ENCODE assay signal across 1 cellular context in genomic region chr1:116489231-116489697, GRCh38.
TF ChIP-seq lines count a peak whose summit lies in the region.

No MANE protein-coding gene starts in this region.

TF ChIP-seq in HepG2, 621 proteins besides CTCF, POLR2A, EP300 and RAD21 (continued from another document and continues in another):
- TF ChIP-seq IKZF5 (CRISPR knock-in tag; IDR thresholded peaks at IDR 0.05), result peak; percentile 86
- TF ChIP-seq PATZ1 (CRISPR knock-in tag; IDR thresholded peaks at IDR 0.05), result peak; percentile 34; the same call in 1 of the 2 replicates
- peak in 1 of 2 experiments; percentile 44; a peak in 1 of 4 replicates for TF ChIP-seq HMGXB4 (CRISPR knock-in tag; IDR thresholded peaks at IDR 0.05; ENCODE audit: borderline replicate concordance in 1 of 2, low read depth in 1 of 2)
- no peak for TF ChIP-seq MZF1 (CRISPR knock-in tag; IDR thresholded peaks at IDR 0.05; ENCODE audit: borderline replicate concordance)
- no peak for TF ChIP-seq AKAP8 (CRISPR knock-in tag; IDR thresholded peaks at IDR 0.05)
- TF ChIP-seq NFIB (CRISPR knock-in tag; IDR thresholded peaks at IDR 0.05; ENCODE audit: borderline replicate concordance), result no peak
- peak; percentile 40; the same call in 1 of the 2 replicates for TF ChIP-seq RXRA (CRISPR knock-in tag; IDR thresholded peaks at IDR 0.05)
- no peak for TF ChIP-seq MTERF4 (CRISPR knock-in tag; IDR thresholded peaks at IDR 0.05)
- no peak for TF ChIP-seq PBX2 (CRISPR knock-in tag; IDR thresholded peaks at IDR 0.05)
- TF ChIP-seq MEIS1 (CRISPR knock-in tag; IDR thresholded peaks at IDR 0.05; ENCODE audit: borderline replicate concordance), result 0 out of 2 replicates have a peak, but pooled peaks have one; percentile 28
- peak; percentile 59; the same call in 1 of the 2 replicates for TF ChIP-seq GATAD1 (CRISPR knock-in tag; IDR thresholded peaks at IDR 0.05)
- TF ChIP-seq ZNF891 (CRISPR knock-in tag; IDR thresholded peaks at IDR 0.05), result no peak
- TF ChIP-seq CHCHD3 (CRISPR knock-in tag; IDR thresholded peaks at IDR 0.05), result no peak
- no peak for TF ChIP-seq ZBTB38 (CRISPR knock-in tag; IDR thresholded peaks at IDR 0.05)
- TF ChIP-seq BCL6 (CRISPR knock-in tag; IDR thresholded peaks at IDR 0.05), result peak; percentile 95
- peak; percentile 81 for TF ChIP-seq PHF21A (CRISPR knock-in tag; IDR thresholded peaks at IDR 0.05)
- TF ChIP-seq ZIK1 (CRISPR knock-in tag; IDR thresholded peaks at IDR 0.05; ENCODE audit: borderline replicate concordance, low read depth), result no peak
- TF ChIP-seq ZNF883 (CRISPR knock-in tag; IDR thresholded peaks at IDR 0.05; ENCODE audit: not compliant biosample characterization), result no peak
- TF ChIP-seq STAG1 (CRISPR knock-in tag; IDR thresholded peaks at IDR 0.05), result 0 out of 2 replicates have a peak, but pooled peaks have one; percentile 7
- TF ChIP-seq ZBTB25 (CRISPR knock-in tag; IDR thresholded peaks at IDR 0.05), result peak; percentile 64
- TF ChIP-seq NR0B2 (CRISPR knock-in tag; IDR thresholded peaks at IDR 0.05), result no peak
- peak; percentile 96 for TF ChIP-seq MLX (CRISPR knock-in tag; IDR thresholded peaks at IDR 0.05)
- TF ChIP-seq ELF3 (CRISPR knock-in tag; IDR thresholded peaks at IDR 0.05), result peak; percentile 97
- 0 out of 2 replicates have a peak, but pooled peaks have one; percentile 23 for TF ChIP-seq NFKBIZ (CRISPR knock-in tag; IDR thresholded peaks at IDR 0.05)
- TF ChIP-seq CCDC6 (CRISPR knock-in tag; IDR thresholded peaks at IDR 0.05), result no peak
- TF ChIP-seq MIER2 (CRISPR knock-in tag; IDR thresholded peaks at IDR 0.05), result peak; percentile 47; the same call in 1 of the 2 replicates
- peak; percentile 54; the same call in 1 of the 2 replicates for TF ChIP-seq RAD51 (IDR thresholded peaks at IDR 0.05; ENCODE audit: borderline replicate concordance)
- TF ChIP-seq GFI1 (CRISPR knock-in tag; IDR thresholded peaks at IDR 0.05; ENCODE audit: borderline replicate concordance), result 0 out of 2 replicates have a peak, but pooled peaks have one; percentile 46
- TF ChIP-seq ZNF878 (CRISPR knock-in tag; IDR thresholded peaks at IDR 0.05), result peak; percentile 19; the same call in 1 of the 2 replicates
- no peak for TF ChIP-seq ZBTB43 (CRISPR knock-in tag; conservative IDR thresholded peaks at IDR 0.05)
- TF ChIP-seq ZBTB26 (CRISPR knock-in tag; IDR thresholded peaks at IDR 0.05; ENCODE audit: borderline replicate concordance), result peak; percentile 65; the same call in 1 of the 2 replicates
- TF ChIP-seq MED8 (CRISPR knock-in tag; IDR thresholded peaks at IDR 0.05; ENCODE audit: insufficient replicate concordance), result no peak
- TF ChIP-seq HOXD1 (CRISPR knock-in tag; IDR thresholded peaks at IDR 0.05), result no peak
- peak; percentile 86; the same call in 1 of the 2 replicates for TF ChIP-seq SOX5 (CRISPR knock-in tag; IDR thresholded peaks at IDR 0.05; ENCODE audit: borderline replicate concordance)
- TF ChIP-seq YEATS2 (CRISPR knock-in tag; IDR thresholded peaks at IDR 0.05; ENCODE audit: borderline replicate concordance), result peak; percentile 46; the same call in 1 of the 2 replicates
- no peak for TF ChIP-seq PREB (CRISPR knock-in tag; IDR thresholded peaks at IDR 0.05)
- TF ChIP-seq TBX3 (IDR thresholded peaks at IDR 0.05; ENCODE audit: borderline replicate concordance), result no peak
- TF ChIP-seq ZNF362 (CRISPR knock-in tag; IDR thresholded peaks at IDR 0.05; ENCODE audit: borderline replicate concordance), result peak; percentile 91
- no peak for TF ChIP-seq HIVEP1 (CRISPR knock-in tag; IDR thresholded peaks at IDR 0.05)
- TF ChIP-seq KAT8 (CRISPR knock-in tag; IDR thresholded peaks at IDR 0.05), result peak; percentile 72; the same call in 1 of the 2 replicates
- no peak for TF ChIP-seq HNRNPL (IDR thresholded peaks at IDR 0.05; ENCODE audit: low read depth, low read length)
- TF ChIP-seq POGZ (CRISPR knock-in tag; IDR thresholded peaks at IDR 0.05), result peak; percentile 47
- no peak for TF ChIP-seq ZNF460 (CRISPR knock-in tag; IDR thresholded peaks at IDR 0.05; ENCODE audit: borderline replicate concordance)
- TF ChIP-seq ZFP36L1 (CRISPR knock-in tag; IDR thresholded peaks at IDR 0.05), result peak; percentile 36; the same call in 1 of the 2 replicates
- no peak for TF ChIP-seq REXO4 (CRISPR knock-in tag; IDR thresholded peaks at IDR 0.05; ENCODE audit: borderline replicate concordance)
- peak; percentile 47; the same call in 1 of the 2 replicates for TF ChIP-seq NR2C2 (CRISPR knock-in tag; IDR thresholded peaks at IDR 0.05; ENCODE audit: borderline replicate concordance)
- peak; percentile 83; the same call in 1 of the 2 replicates for TF ChIP-seq ZNF543 (CRISPR knock-in tag; IDR thresholded peaks at IDR 0.05)
- TF ChIP-seq ZNF335 (CRISPR knock-in tag; IDR thresholded peaks at IDR 0.05), result no peak
- TF ChIP-seq ZSCAN29 (CRISPR knock-in tag; conservative IDR thresholded peaks at IDR 0.05), result peak; percentile 74; the same call in 1 of the 2 replicates
- TF ChIP-seq JUND (CRISPR knock-in tag; IDR thresholded peaks at IDR 0.05), result peak; percentile 66; the same call in 1 of the 2 replicates
- no peak for TF ChIP-seq PHF20 (CRISPR knock-in tag; IDR thresholded peaks at IDR 0.05)
- TF ChIP-seq SOX13 (IDR thresholded peaks at IDR 0.05), result 0 out of 2 replicates have a peak, but pooled peaks have one; percentile 19
- TF ChIP-seq SOX13 (CRISPR knock-in tag; conservative IDR thresholded peaks at IDR 0.05 in 1 of 2, IDR thresholded peaks at IDR 0.05 in 1 of 2), result peak in 1 of 2 experiments; percentile 85; a peak in 2 of 4 replicates
- TF ChIP-seq SYNCRIP (IDR thresholded peaks at IDR 0.05; ENCODE audit: insufficient read depth, low read depth, low read length), result no peak
- peak; percentile 59 for TF ChIP-seq ZFX (CRISPR knock-in tag; IDR thresholded peaks at IDR 0.05; ENCODE audit: low read depth)
- TF ChIP-seq TBX2 (CRISPR knock-in tag; IDR thresholded peaks at IDR 0.05; ENCODE audit: borderline replicate concordance), result peak; percentile 65; the same call in 1 of the 2 replicates
- peak; percentile 25; the same call in 1 of the 2 replicates for TF ChIP-seq CREM (IDR thresholded peaks at IDR 0.05)
- TF ChIP-seq CREM (CRISPR knock-in tag; IDR thresholded peaks at IDR 0.05), result no peak
